Comparison of ENCODE assay signal across 25 cellular contexts in genomic region chr5:172841-173251, GRCh38. TPM values are rescaled to one million over a fixed set of nuclear protein-coding genes. Genes with fewer than 3 reads are reported as not detected.
"Had no signal": no experiment of that assay in that cellular context is flagged by ENCODE, and none has a peak within 500 bp of the region (broad histone marks: within the 10 kb centered on the region; RNA-seq: fewer than 3 reads in every experiment).

No MANE protein-coding gene starts in this region.

- H3K4me3 Mint-ChIP-seq: activated B cell treated with CpG ODN at 0.5 μM for 24 hours; activated CD4-positive, alpha-beta T cell treated with anti-CD3 and anti-CD28 coated beads for 36 hours; activated naive CD4-positive, alpha-beta T cell treated with anti-CD3 and anti-CD28 coated beads, Interleukin-2, amount 50 U/mL, for 24 hours; activated T-cell treated with anti-CD3 and anti-CD28 coated beads, Interleukin-2, amount 50 U/mL, for 4 hours; brain; nephron; T-cell had no signal

- H3K27me3 Mint-ChIP-seq: activated naive CD4-positive, alpha-beta T cell treated with anti-CD3 and anti-CD28 coated beads, Interleukin-2, amount 50 U/mL, for 24 hours; brain had no signal

- H3K27me3 ChIP-seq: foreskin keratinocyte, thyroid gland had no signal

- H3K4me1 Mint-ChIP-seq: activated B cell treated with CpG ODN at 0.5 μM for 24 hours; activated CD4-positive, alpha-beta T cell treated with anti-CD3 and anti-CD28 coated beads for 36 hours; activated naive CD4-positive, alpha-beta T cell treated with anti-CD3 and anti-CD28 coated beads, Interleukin-2, amount 50 U/mL, for 24 hours; T-cell had no signal

- DNase-seq: activated B cell treated with CpG ODN at 0.5 μM for 24 hours; activated CD4-positive, alpha-beta T cell treated with anti-CD3 and anti-CD28 coated beads for 36 hours; activated CD4-positive, alpha-beta T cell treated with anti-CD3 and anti-CD28 coated beads, Interleukin-2, amount 50 U/mL, for 4 hours; activated T-cell treated with anti-CD3 and anti-CD28 coated beads, Interleukin-2, amount 50 U/mL, for 4 hours; caudate nucleus; dermis blood vessel endothelial cell; effector CD8-positive, alpha-beta T cell; foreskin keratinocyte; hippocampal formation; left ventricle myocardium superior; stimulated activated CD4-positive, alpha-beta T cell treated with anti-CD3 and anti-CD28 coated beads, Interleukin-12 subunit alpha, Interleukin-12 subunit beta, amount 100 ng/mL, for 4 hours; stimulated activated CD4-positive, alpha-beta T cell treated with anti-CD3 and anti-CD28 coated beads, Interleukin-4, amount 100 ng/mL, for 4 hours; stimulated activated naive CD8-positive, alpha-beta T cell treated with anti-CD3 and anti-CD28 coated beads, Interleukin-15, Interleukin-2, amounts not matched to agents 100 U/mL and 50 U/mL, for 24 hours; T-cell; thyroid gland had no signal

- H3K36me3 Mint-ChIP-seq: activated naive CD4-positive, alpha-beta T cell treated with anti-CD3 and anti-CD28 coated beads, Interleukin-2, amount 50 U/mL, for 24 hours; brain; T-cell had no signal

- H3K27ac ChIP-seq: foreskin keratinocyte, thyroid gland had no signal

- H3K27ac Mint-ChIP-seq: activated B cell treated with CpG ODN at 0.5 μM for 24 hours; activated CD4-positive, alpha-beta T cell treated with anti-CD3 and anti-CD28 coated beads for 36 hours; activated naive CD4-positive, alpha-beta T cell treated with anti-CD3 and anti-CD28 coated beads, Interleukin-2, amount 50 U/mL, for 24 hours; nephron; T-cell had no signal

- H3K9me3 ChIP-seq: thyroid gland had no signal

- FAIRE-seq: TTC549 had no signal

- H3K4me1 ChIP-seq: foreskin keratinocyte had no signal

- ATAC-seq: activated CD4-positive, alpha-beta T cell treated with anti-CD3 and anti-CD28 coated beads for 36 hours; activated T-cell treated with anti-CD3 and anti-CD28 coated beads, Interleukin-2, amount 50 U/mL, for 4 hours; foreskin keratinocyte; left ventricle myocardium superior; stimulated activated naive CD8-positive, alpha-beta T cell treated with anti-CD3 and anti-CD28 coated beads, Interleukin-15, Interleukin-2, amounts not matched to agents 100 U/mL and 50 U/mL, for 24 hours; T-cell had no signal

- H3K4me3 ChIP-seq: thyroid gland had no signal

- H3K36me3 ChIP-seq: thyroid gland had no signal

- H3K9me3 Mint-ChIP-seq: activated B cell treated with CpG ODN at 0.5 μM for 24 hours; activated naive CD4-positive, alpha-beta T cell treated with anti-CD3 and anti-CD28 coated beads, Interleukin-2, amount 50 U/mL, for 24 hours; activated T-cell treated with anti-CD3 and anti-CD28 coated beads, Interleukin-2, amount 50 U/mL, for 4 hours; brain; nephron; T-cell had no signal

RNA-seq across cellular contexts. Expression of gene LRRC14B, which starts 18.4 kb away (rescaled TPM):
- total RNA-seq: activated B cell treated with CpG ODN at 0.5 μM for 24 hours; activated CD8-positive, alpha-beta memory T cell treated with anti-CD3 and anti-CD28 coated beads for 36 hours; aorta; dermis blood vessel endothelial cell; foreskin keratinocyte; glomerular endothelial cell; renal cortical epithelial cell; subcutaneous adipose tissue; T-cell; thyroid gland; ureter had no signal
- polyA plus RNA-seq: aorta, foreskin keratinocyte had no signal
